ENCODE assay signal across 7 cellular contexts in the genomic region with DNA sequence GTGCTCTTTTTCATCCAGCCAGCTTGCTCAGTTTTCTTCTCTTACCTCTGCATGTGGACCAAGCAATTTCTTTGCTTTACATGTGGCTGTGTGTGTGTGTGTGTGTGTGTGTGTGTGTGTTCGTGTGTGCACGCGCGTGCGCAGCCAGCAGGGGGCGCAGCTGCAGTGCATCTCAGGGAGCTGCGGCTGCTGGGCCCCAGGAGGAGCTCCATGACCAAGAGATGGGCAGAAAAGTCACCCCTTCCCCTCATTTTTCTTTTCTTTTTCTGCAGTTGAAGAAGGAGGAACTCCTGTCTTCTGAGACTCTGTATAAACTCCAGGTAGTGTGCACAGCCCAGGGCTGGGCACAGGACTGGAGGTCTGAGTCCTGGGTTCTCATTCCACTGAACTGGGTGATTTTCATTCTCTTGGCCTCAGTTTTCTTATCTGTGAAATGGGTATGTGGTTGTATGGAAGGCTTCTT. TPM values are rescaled to one million over a fixed set of nuclear protein-coding genes. Genes with fewer than 3 reads are reported as not detected.
A peak's percentile ranks its signal among the peaks of the same experiment; 100 is the strongest.
DNase-seq lines count a peak whose midpoint lies in the region; ATAC-seq and TF ChIP-seq lines count a peak whose summit lies in the region.

No MANE protein-coding gene starts in this region.

- H3K18ac ChIP-seq in IMR-90 (ENCODE audit: low read depth, low read length) = no peak overlapping the region

- H3K27me3 Mint-ChIP-seq in activated naive CD4-positive, alpha-beta T cell treated with anti-CD3 and anti-CD28 coated beads, Interleukin-2, amount 50 U/mL, for 24 hours = no peaks in the 10 kb centered on the region

- intact Hi-C loops in IMR-90 (cut with micrococcal nuclease) (loop anchor here (1.0 kb wide), 1 partner anchor 64 kb away; no protein-coding TSS in a partner anchor), heart right ventricle (cut with DNase I) (loop anchor here (1.0 to 5.0 kb wide), 5 partner anchors 48 to 64 kb away; no protein-coding TSS in a partner anchor)

- no peak overlapping the region for H4K91ac ChIP-seq in IMR-90 (ENCODE audit: insufficient read depth, low read depth, low read length)

- H2BK20ac ChIP-seq in IMR-90 (ENCODE audit: low read depth, low read length) = no peak overlapping the region

- TF ChIP-seq POLR2A in IMR-90 (IDR thresholded peaks at IDR 0.05; ENCODE audit: low read depth, low read length) = no peak

- in situ Hi-C loops in IMR-90 (cut with MboI; ENCODE audit: low sequenced_read_pairs) = no loop called here

- peak overlapping the region; percentile 10 for H3K27ac Mint-ChIP-seq in activated naive CD4-positive, alpha-beta T cell treated with anti-CD3 and anti-CD28 coated beads, Interleukin-2, amount 50 U/mL, for 24 hours

- H2AK5ac ChIP-seq in IMR-90 (ENCODE audit: low read depth, low read length) = no peak overlapping the region

- H3K27ac ChIP-seq in IMR-90 (ENCODE audit: insufficient read depth, low read length) (no peak overlapping the region), heart right ventricle (no peak overlapping the region)

- H2BK120ac ChIP-seq in IMR-90 (ENCODE audit: low read depth, low read length) = no peak overlapping the region

- no peak overlapping the region for H2BK15ac ChIP-seq in IMR-90 (ENCODE audit: low read depth, low read length)

- H3K36me3 ChIP-seq in IMR-90 (ENCODE audit: control insufficient read depth, insufficient read depth, low read length) (no peaks in the 10 kb centered on the region), heart right ventricle (peaks cover 0 to 3% (median 0%) of the 10 kb centered on the region in 9 donors)

- no peak overlapping the region for H3K14ac ChIP-seq in IMR-90 (replicated peaks; ENCODE audit: low read depth, low read length)

- peak; percentile 64 for DNase-seq in GM10266 (ENCODE audit: extremely low spot score)
- peak; percentile 58 for DNase-seq in IMR-90
- peak; percentile 48 for DNase-seq in SKM-1 treated with dmso at 0.1 percent for 144 hours (lab: John Stamatoyannopoulos, UW; ENCODE audit: unreplicated experiment)
- peak; percentile 68 to 73 for DNase-seq in heart right ventricle
- peak; percentile 51 for DNase-seq in renal cortical epithelial cell (ENCODE audit: low read depth)

- H2AK9ac ChIP-seq in IMR-90 (replicated peaks; ENCODE audit: low read depth, low read length, poor library complexity) = no peak overlapping the region

- no peak overlapping the region for H3K9ac ChIP-seq in IMR-90 (ENCODE audit: low read depth, low read length)

- CTCF ChIA-PET in IMR-90 (lab: Yijun Ruan, JAX) = interaction anchor here (0.6 to 1.4 kb wide), 13 partner anchors 10 to 1369 kb away, joined by 3 to 7 read pairs (median 3); no protein-coding TSS in a partner anchor

- H2AFZ ChIP-seq in IMR-90 (replicated peaks; ENCODE audit: low read length, poor library complexity) = no peak overlapping the region

- peaks cover 4% of the 10 kb centered on the region for H3K4me1 Mint-ChIP-seq in activated naive CD4-positive, alpha-beta T cell treated with anti-CD3 and anti-CD28 coated beads, Interleukin-2, amount 50 U/mL, for 24 hours

- no peaks in the 10 kb centered on the region for H3K36me3 Mint-ChIP-seq in activated naive CD4-positive, alpha-beta T cell treated with anti-CD3 and anti-CD28 coated beads, Interleukin-2, amount 50 U/mL, for 24 hours

- no TSS peak for BruUV-seq in IMR-90 (replicated peaks; lab: Mats Ljungman, UMichigan)

- H3K4me3 Mint-ChIP-seq in activated naive CD4-positive, alpha-beta T cell treated with anti-CD3 and anti-CD28 coated beads, Interleukin-2, amount 50 U/mL, for 24 hours = no peak overlapping the region

- peak; percentile 75 for ATAC-seq in IMR-90 (ENCODE audit: low read depth)
- ATAC-seq in heart right ventricle = peak in 7 of 8 donors; percentile 56 to 80 (median 64)
- no peak for ATAC-seq in GM19023 (IDR thresholded peaks at IDR 0.05; ENCODE audit: unreplicated experiment)

- no peak overlapping the region for H4K8ac ChIP-seq in IMR-90 (ENCODE audit: low read depth in 2 of 2, low read length in 2 of 2)

- H3K27me3 ChIP-seq in IMR-90 (ENCODE audit: control insufficient read depth, insufficient read depth, low read length) (no peaks in the 10 kb centered on the region), heart right ventricle (peaks cover 0 to 37% (median 3%) of the 10 kb centered on the region in 7 donors)

- H3K23ac ChIP-seq in IMR-90 (ENCODE audit: low read depth, low read length) = no peak overlapping the region

- H3K9me3 ChIP-seq in IMR-90 (ENCODE audit: control insufficient read depth, insufficient read depth, low read length) (no peaks in the 10 kb centered on the region), heart right ventricle (no peaks in the 10 kb centered on the region)

- H3K79me1 ChIP-seq in IMR-90 (ENCODE audit: low read depth in 1 of 2, low read length in 2 of 2) = no peaks in the 10 kb centered on the region

- TF ChIP-seq RAD21 in IMR-90 (IDR thresholded peaks at IDR 0.05; ENCODE audit: low read length) = peak; percentile 41

- no peak overlapping the region for H2BK5ac ChIP-seq in IMR-90 (ENCODE audit: low read depth, low read length, poor library complexity, severe bottlenecking)

- dilution Hi-C loops in IMR-90 (cut with HindIII; ENCODE audit: low sequenced_read_pairs, unreplicated experiment) = no loop called here

- no peak overlapping the region for H3K4me2 ChIP-seq in IMR-90 (ENCODE audit: low read depth, low read length)

- H3K9me1 ChIP-seq in IMR-90 (ENCODE audit: insufficient read depth, low read length) = no peaks in the 10 kb centered on the region

- no peaks in the 10 kb centered on the region for H3K4me1 ChIP-seq in IMR-90 (ENCODE audit: control insufficient read depth, insufficient read depth, low read length)
- H3K4me1 ChIP-seq in heart right ventricle = peaks cover 0 to 8% (median 0%) of the 10 kb centered on the region in 9 donors

- no peak overlapping the region for H3K56ac ChIP-seq in IMR-90 (ENCODE audit: extremely low read depth, insufficient read depth, low read length)

- POLR2A ChIA-PET in IMR-90 (lab: Charles Lee; ENCODE audit: unreplicated experiment) = no interaction called here

- no peak overlapping the region for H3K4ac ChIP-seq in IMR-90 (ENCODE audit: low read depth, low read length)

- no peaks in the 10 kb centered on the region for H4K20me1 ChIP-seq in IMR-90 (ENCODE audit: insufficient read depth, low read length)

- no CpG with 5 or more reads among the region's 7 CpGs for WGBS in IMR-90 (ENCODE audit: extremely low coverage in 2 of 2, insufficient read length in 1 of 2), 2 experiments
- WGBS in heart right ventricle, 2 donors = 1 to 5% methylated on average over 7 of the region's 7 CpGs

- no peak overlapping the region for H4K5ac ChIP-seq in IMR-90 (ENCODE audit: low read depth, low read length)

- TF ChIP-seq CTCF in GM10266 (IDR thresholded peaks at IDR 0.05; ENCODE audit: control insufficient read depth, insufficient read depth, low read depth, missing control alignments) (peak; percentile 97), IMR-90 (conservative IDR thresholded peaks at IDR 0.05; ENCODE audit: low read depth, low read length) (peak; percentile 62), heart right ventricle (IDR thresholded peaks at IDR 0.05) (peak; percentile 31 to 69 (median 64))

- H3K4me3 ChIP-seq in IMR-90 (ENCODE audit: insufficient read depth, low read depth, low read length) (no peak overlapping the region), heart right ventricle (no peak overlapping the region)

- H3K9me3 Mint-ChIP-seq in activated naive CD4-positive, alpha-beta T cell treated with anti-CD3 and anti-CD28 coated beads, Interleukin-2, amount 50 U/mL, for 24 hours = no peaks in the 10 kb centered on the region

TF ChIP-seq in IMR-90, 13 proteins besides CTCF, POLR2A, EP300 and RAD21:
- no peak for TF ChIP-seq RCOR1 (IDR thresholded peaks at IDR 0.05; ENCODE audit: insufficient replicate concordance, low read length)
- TF ChIP-seq MAFK (IDR thresholded peaks at IDR 0.05; ENCODE audit: low read depth, low read length) = no peak
- TF ChIP-seq SMC3 (IDR thresholded peaks at IDR 0.05; ENCODE audit: low read depth, low read length) = peak; percentile 33; the same call in 1 of the 2 replicates

RNA-seq across cellular contexts. Expression of gene BLNK, which starts 41.8 kb away (rescaled TPM):
- not detected in 2 replicates for total RNA-seq in IMR-90 (2012; rRNA removed)
- not detected in 2 replicates for polyA plus RNA-seq in IMR-90 (2012; rRNA removed)
- not detected in 2 replicates for polyA plus RNA-seq in IMR-90 (2012; cell fraction: cytosol; rRNA removed)
- not detected in 2 replicates for polyA plus RNA-seq in IMR-90 (2012; cell fraction: nucleus; rRNA removed; ENCODE audit: low replicate concordance)
- 1 to 10 TPM in 3 of 10 donors, under 1 TPM in 7; 0.37 to 4.4 (median 0.65) TPM for total RNA-seq in heart right ventricle
- under 1 TPM; 0.25 to 0.95 TPM for polyA plus RNA-seq in heart right ventricle
- 0.35 and 2.8 TPM in 2 replicates for total RNA-seq in renal cortical epithelial cell
